In genomic region chr21:45156459-45156858, GRCh38 we compare ENCODE assay signal across 21 cellular contexts.
"Had no signal": no experiment of that assay in that cellular context is flagged by ENCODE, and none has a peak within 500 bp of the region (broad histone marks: within the 10 kb centered on the region; RNA-seq: fewer than 3 reads in every experiment).

No MANE protein-coding gene starts in this region.

- DNase-seq: activated CD4-positive, alpha-beta T cell treated with anti-CD3 and anti-CD28 coated beads for 4 hours; activated CD4-positive, alpha-beta T cell treated with anti-CD3 and anti-CD28 coated beads, Interleukin-2, amount 50 U/mL, for 48 hours; activated naive CD4-positive, alpha-beta T cell treated with Interleukin-2 at 50 U/mL for 16 hours; activated naive CD8-positive, alpha-beta T cell treated with anti-CD3 and anti-CD28 coated beads, Interleukin-2, amount 50 U/mL, for 24 hours; activated T-cell treated with anti-CD3 and anti-CD28 coated beads, Interleukin-2, amount 50 U/mL, for 72 hours; amniotic stem cell; IMR-90; KG1; NCI-H1048; NCI-H146; NCI-H187 treated with DMSO at 0.1 percent for 48 hours; NCI-H2081 treated with DMSO at 0.1 percent for 48 hours; NCI-H446; NCI-H524; PC-3; SHP77 treated with DMSO at 0.1 percent for 48 hours had no signal

- ATAC-seq: activated CD4-positive, CD25-positive, alpha-beta regulatory T cell treated with anti-CD3 and anti-CD28 coated beads, Interleukin-2, amount 50 U/mL, for 24 hours; activated naive CD4-positive, alpha-beta T cell treated with anti-CD3 and anti-CD28 coated beads, Interleukin-2, amount 50 U/mL, for 72 hours; activated naive CD8-positive, alpha-beta T cell treated with anti-CD3 and anti-CD28 coated beads, Interleukin-2, amount 50 U/mL, for 24 hours; activated T-cell treated with anti-CD3 and anti-CD28 coated beads, Interleukin-2, amount 50 U/mL, for 72 hours; PC-3 had no signal

- H3K27ac ChIP-seq: ascending aorta had no signal

- H3K4me3 Mint-ChIP-seq: activated naive CD8-positive, alpha-beta T cell treated with anti-CD3 and anti-CD28 coated beads, Interleukin-2, amount 50 U/mL, for 24 hours; activated T-cell treated with anti-CD3 and anti-CD28 coated beads, Interleukin-2, amount 50 U/mL, for 72 hours; brain; T-helper 1 cell treated with Interleukin-12 subunit alpha and Interleukin-12 subunit beta and Interleukin-4 antibody, amounts not matched to agents 30 μg/mL and 1 μg/mL, for 36 hours had no signal

- H3K27ac Mint-ChIP-seq: activated naive CD4-positive, alpha-beta T cell treated with anti-CD3 and anti-CD28 coated beads, Interleukin-2, amount 50 U/mL, for 72 hours; activated naive CD8-positive, alpha-beta T cell treated with anti-CD3 and anti-CD28 coated beads, Interleukin-2, amount 50 U/mL, for 24 hours; activated T-cell treated with anti-CD3 and anti-CD28 coated beads, Interleukin-2, amount 50 U/mL, for 72 hours; T-helper 1 cell treated with Interleukin-12 subunit alpha and Interleukin-12 subunit beta and Interleukin-4 antibody, amounts not matched to agents 30 μg/mL and 1 μg/mL, for 36 hours had no signal

- H3K27me3 Mint-ChIP-seq: activated naive CD8-positive, alpha-beta T cell treated with anti-CD3 and anti-CD28 coated beads, Interleukin-2, amount 50 U/mL, for 24 hours; brain had no signal

- H3K4me3 ChIP-seq: ascending aorta had no signal

- H3K9me3 ChIP-seq: ascending aorta had no signal

- H3K36me3 Mint-ChIP-seq: activated naive CD4-positive, alpha-beta T cell treated with anti-CD3 and anti-CD28 coated beads, Interleukin-2, amount 50 U/mL, for 72 hours had no signal

- H3K27me3 ChIP-seq: ascending aorta had no signal
